8 cellular contexts compared by ENCODE assay signal in the genomic region with DNA sequence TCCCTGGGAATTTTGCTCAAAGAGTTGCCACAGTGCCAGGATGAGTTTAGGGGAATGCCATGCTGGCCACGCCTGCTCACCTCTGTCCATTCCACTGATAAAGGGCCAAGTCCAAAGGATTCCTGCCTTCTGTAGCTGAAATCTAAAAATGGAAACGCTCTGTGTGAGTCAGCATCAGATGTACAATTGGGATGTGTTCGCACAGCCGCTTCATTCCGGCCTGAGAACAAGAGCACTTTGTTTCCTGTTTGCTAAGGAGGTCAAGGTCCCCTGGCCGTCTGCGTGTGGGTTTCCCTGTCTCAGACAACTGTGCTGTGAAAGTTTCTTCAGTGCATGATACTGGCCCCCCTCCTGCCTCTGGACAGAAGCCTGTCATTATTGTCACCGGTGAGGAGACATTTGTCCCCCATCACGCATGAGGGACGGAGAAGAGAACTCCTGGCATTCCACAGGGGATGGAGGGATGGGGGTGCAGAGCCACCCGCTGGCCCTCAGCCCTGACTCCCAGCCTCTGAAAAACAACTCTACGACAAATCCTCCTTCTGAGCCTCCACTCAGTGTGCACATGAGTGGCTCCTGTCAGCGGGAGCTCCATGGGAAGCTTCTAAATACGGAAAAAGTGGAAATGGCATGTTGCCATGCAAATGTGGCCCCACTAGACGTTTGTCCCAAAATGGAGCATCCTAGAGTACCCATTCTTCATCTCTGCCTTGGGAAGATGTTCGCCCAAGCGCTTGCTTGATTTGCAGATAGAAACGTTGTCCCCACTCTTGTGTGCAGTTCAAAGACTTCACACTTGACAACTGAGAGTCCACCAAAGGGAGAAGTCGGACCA.
DNase-seq lines count a peak whose midpoint lies in the region; ATAC-seq and TF ChIP-seq lines count a peak whose summit lies in the region.

No MANE protein-coding gene starts in this region.

- H3K27ac ChIP-seq in foreskin keratinocyte (no peak overlapping the region), aorta (ENCODE audit: low read depth in 1 of 2, low read length in 2 of 2) (no peak overlapping the region)

- no peak overlapping the region for H3K4me3 ChIP-seq in aorta (ENCODE audit: low read length in 2 of 2)

- intact Hi-C loops in aorta (cut with DNase I) = no loop called here

- H3K27me3 ChIP-seq in foreskin keratinocyte = peaks cover 18% of the 10 kb centered on the region
- H3K27me3 ChIP-seq in aorta (ENCODE audit: control insufficient read depth in 1 of 2, insufficient read depth in 2 of 2, low read length in 1 of 2) = no peaks in the 10 kb centered on the region

- 82 to 86% methylated on average over 19 of the region's 19 CpGs for WGBS in aorta, 2 donors

- H3K36me3 ChIP-seq in aorta (ENCODE audit: control insufficient read depth in 1 of 2, insufficient read depth in 2 of 2, low read length in 1 of 2) = no peaks in the 10 kb centered on the region

- ATAC-seq in foreskin keratinocyte = peak; percentile 37
- ATAC-seq in aorta (ENCODE audit: low FRiP score) = peak; percentile 39
- no peak for ATAC-seq in HG03457 (IDR thresholded peaks at IDR 0.05; ENCODE audit: unreplicated experiment)

- TF ChIP-seq CTCF in foreskin keratinocyte (conservative IDR thresholded peaks at IDR 0.05) = no peak

- DNase-seq in NCI-H146 (lab: John Stamatoyannopoulos, UW) (peak; percentile 21), NCI-H146 treated with DMSO at 0.1 percent for 48 hours (lab: John Stamatoyannopoulos, UW; ENCODE audit: unreplicated experiment) (no peak), foreskin keratinocyte (no peak), myocyte (ENCODE audit: low read depth) (peak; percentile 48), aorta (peak in 1 of 2 donors; percentile 41), NCI-H2171 (lab: John Stamatoyannopoulos, UW) (no peak), NCI-H524 treated with DMSO at 0.1 percent for 48 hours (lab: John Stamatoyannopoulos, UW) (no peak)

- H3K4me1 ChIP-seq in foreskin keratinocyte = no peaks in the 10 kb centered on the region
- H3K4me1 ChIP-seq in aorta (ENCODE audit: control insufficient read depth in 1 of 2, insufficient read depth in 2 of 2, low read length in 2 of 2) = no peaks in the 10 kb centered on the region

- H3K9me3 ChIP-seq in aorta (ENCODE audit: control insufficient read depth, low read length) = no peaks in the 10 kb centered on the region

Comparison
In these comparisons a context has a peak if more than half of its experiments do, and no peak if none do; other contexts are left out.
1. DNase-seq: peak in NCI-H146 (single experiment) and myocyte (single experiment); none in NCI-H146 treated with DMSO at 0.1 percent for 48 hours (single experiment), foreskin keratinocyte (0 of 2), NCI-H2171 (single experiment) and NCI-H524 treated with DMSO at 0.1 percent for 48 hours (single experiment).